1 cellular context compared by ENCODE assay signal in genomic region chr2:226733189-226733858, GRCh38.
TF ChIP-seq lines count a peak whose summit lies in the region.

No MANE protein-coding gene starts in this region.

TF ChIP-seq in HepG2, 621 proteins besides CTCF, POLR2A, EP300 and RAD21 (continued from another document and continues in another):
- TF ChIP-seq, protein P1, sequence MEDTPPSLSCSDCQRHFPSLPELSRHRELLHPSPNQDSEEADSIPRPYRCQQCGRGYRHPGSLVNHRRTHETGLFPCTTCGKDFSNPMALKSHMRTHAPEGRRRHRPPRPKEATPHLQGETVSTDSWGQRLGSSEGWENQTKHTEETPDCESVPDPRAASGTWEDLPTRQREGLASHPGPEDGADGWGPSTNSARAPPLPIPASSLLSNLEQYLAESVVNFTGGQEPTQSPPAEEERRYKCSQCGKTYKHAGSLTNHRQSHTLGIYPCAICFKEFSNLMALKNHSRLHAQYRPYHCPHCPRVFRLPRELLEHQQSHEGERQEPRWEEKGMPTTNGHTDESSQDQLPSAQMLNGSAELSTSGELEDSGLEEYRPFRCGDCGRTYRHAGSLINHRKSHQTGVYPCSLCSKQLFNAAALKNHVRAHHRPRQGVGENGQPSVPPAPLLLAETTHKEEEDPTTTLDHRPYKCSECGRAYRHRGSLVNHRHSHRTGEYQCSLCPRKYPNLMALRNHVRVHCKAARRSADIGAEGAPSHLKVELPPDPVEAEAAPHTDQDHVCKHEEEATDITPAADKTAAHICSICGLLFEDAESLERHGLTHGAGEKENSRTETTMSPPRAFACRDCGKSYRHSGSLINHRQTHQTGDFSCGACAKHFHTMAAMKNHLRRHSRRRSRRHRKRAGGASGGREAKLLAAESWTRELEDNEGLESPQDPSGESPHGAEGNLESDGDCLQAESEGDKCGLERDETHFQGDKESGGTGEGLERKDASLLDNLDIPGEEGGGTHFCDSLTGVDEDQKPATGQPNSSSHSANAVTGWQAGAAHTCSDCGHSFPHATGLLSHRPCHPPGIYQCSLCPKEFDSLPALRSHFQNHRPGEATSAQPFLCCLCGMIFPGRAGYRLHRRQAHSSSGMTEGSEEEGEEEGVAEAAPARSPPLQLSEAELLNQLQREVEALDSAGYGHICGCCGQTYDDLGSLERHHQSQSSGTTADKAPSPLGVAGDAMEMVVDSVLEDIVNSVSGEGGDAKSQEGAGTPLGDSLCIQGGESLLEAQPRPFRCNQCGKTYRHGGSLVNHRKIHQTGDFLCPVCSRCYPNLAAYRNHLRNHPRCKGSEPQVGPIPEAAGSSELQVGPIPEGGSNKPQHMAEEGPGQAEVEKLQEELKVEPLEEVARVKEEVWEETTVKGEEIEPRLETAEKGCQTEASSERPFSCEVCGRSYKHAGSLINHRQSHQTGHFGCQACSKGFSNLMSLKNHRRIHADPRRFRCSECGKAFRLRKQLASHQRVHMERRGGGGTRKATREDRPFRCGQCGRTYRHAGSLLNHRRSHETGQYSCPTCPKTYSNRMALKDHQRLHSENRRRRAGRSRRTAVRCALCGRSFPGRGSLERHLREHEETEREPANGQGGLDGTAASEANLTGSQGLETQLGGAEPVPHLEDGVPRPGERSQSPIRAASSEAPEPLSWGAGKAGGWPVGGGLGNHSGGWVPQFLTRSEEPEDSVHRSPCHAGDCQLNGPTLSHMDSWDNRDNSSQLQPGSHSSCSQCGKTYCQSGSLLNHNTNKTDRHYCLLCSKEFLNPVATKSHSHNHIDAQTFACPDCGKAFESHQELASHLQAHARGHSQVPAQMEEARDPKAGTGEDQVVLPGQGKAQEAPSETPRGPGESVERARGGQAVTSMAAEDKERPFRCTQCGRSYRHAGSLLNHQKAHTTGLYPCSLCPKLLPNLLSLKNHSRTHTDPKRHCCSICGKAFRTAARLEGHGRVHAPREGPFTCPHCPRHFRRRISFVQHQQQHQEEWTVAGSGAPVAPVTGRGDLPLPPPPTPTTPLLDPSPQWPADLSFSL (CRISPR knock-in tag; IDR thresholded peaks at IDR 0.05) = no peak; the same call in 1 of the 2 replicates
- TF ChIP-seq SP1 (IDR thresholded peaks at IDR 0.05) = no peak
- TF ChIP-seq SP1 (CRISPR knock-in tag; IDR thresholded peaks at IDR 0.05) = no peak
- TF ChIP-seq TBX3 (IDR thresholded peaks at IDR 0.05; ENCODE audit: borderline replicate concordance) = peak; percentile 62; the same call in 1 of the 2 replicates
- peak; percentile 94 for TF ChIP-seq HNF4G (IDR thresholded peaks at IDR 0.05; ENCODE audit: borderline replicate concordance, low read depth, low read length)
- peak; percentile 73; the same call in 1 of the 2 replicates for TF ChIP-seq HNF4G (CRISPR knock-in tag; IDR thresholded peaks at IDR 0.05; ENCODE audit: borderline replicate concordance, low read depth)
- TF ChIP-seq, protein P2, sequence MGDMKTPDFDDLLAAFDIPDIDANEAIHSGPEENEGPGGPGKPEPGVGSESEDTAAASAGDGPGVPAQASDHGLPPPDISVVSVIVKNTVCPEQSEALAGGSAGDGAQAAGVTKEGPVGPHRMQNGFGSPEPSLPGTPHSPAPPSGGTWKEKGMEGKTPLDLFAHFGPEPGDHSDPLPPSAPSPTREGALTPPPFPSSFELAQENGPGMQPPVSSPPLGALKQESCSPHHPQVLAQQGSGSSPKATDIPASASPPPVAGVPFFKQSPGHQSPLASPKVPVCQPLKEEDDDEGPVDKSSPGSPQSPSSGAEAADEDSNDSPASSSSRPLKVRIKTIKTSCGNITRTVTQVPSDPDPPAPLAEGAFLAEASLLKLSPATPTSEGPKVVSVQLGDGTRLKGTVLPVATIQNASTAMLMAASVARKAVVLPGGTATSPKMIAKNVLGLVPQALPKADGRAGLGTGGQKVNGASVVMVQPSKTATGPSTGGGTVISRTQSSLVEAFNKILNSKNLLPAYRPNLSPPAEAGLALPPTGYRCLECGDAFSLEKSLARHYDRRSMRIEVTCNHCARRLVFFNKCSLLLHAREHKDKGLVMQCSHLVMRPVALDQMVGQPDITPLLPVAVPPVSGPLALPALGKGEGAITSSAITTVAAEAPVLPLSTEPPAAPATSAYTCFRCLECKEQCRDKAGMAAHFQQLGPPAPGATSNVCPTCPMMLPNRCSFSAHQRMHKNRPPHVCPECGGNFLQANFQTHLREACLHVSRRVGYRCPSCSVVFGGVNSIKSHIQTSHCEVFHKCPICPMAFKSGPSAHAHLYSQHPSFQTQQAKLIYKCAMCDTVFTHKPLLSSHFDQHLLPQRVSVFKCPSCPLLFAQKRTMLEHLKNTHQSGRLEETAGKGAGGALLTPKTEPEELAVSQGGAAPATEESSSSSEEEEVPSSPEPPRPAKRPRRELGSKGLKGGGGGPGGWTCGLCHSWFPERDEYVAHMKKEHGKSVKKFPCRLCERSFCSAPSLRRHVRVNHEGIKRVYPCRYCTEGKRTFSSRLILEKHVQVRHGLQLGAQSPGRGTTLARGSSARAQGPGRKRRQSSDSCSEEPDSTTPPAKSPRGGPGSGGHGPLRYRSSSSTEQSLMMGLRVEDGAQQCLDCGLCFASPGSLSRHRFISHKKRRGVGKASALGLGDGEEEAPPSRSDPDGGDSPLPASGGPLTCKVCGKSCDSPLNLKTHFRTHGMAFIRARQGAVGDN (CRISPR knock-in tag; IDR thresholded peaks at IDR 0.05) = no peak
- TF ChIP-seq MBNL3 (CRISPR knock-in tag; conservative IDR thresholded peaks at IDR 0.05) = 0 out of 2 replicates have a peak, but pooled peaks have one; percentile 16
- TF ChIP-seq PAX8 (CRISPR knock-in tag; IDR thresholded peaks at IDR 0.05; ENCODE audit: borderline replicate concordance) = 0 out of 2 replicates have a peak, but pooled peaks have one; percentile 57
- TF ChIP-seq ZNF747 (CRISPR knock-in tag; IDR thresholded peaks at IDR 0.05; ENCODE audit: borderline replicate concordance) = peak; percentile 37; the same call in 1 of the 2 replicates
- peak; percentile 38; the same call in 1 of the 2 replicates for TF ChIP-seq NCOA5 (CRISPR knock-in tag; IDR thresholded peaks at IDR 0.05)
- peak; percentile 99 for TF ChIP-seq NR2F6 (IDR thresholded peaks at IDR 0.05)
- peak; percentile 99 for TF ChIP-seq NR2F6 (CRISPR knock-in tag; IDR thresholded peaks at IDR 0.05)
- peak; percentile 87; the same call in 1 of the 2 replicates for TF ChIP-seq ZFP82 (CRISPR knock-in tag; IDR thresholded peaks at IDR 0.05; ENCODE audit: borderline replicate concordance)
- TF ChIP-seq SRSF1 (optimal IDR thresholded peaks at IDR 0.05; ENCODE audit: low read depth, low read length) = no peak
- 0 out of 2 replicates have a peak, but pooled peaks have one; percentile 17 for TF ChIP-seq ZNF761 (CRISPR knock-in tag; conservative IDR thresholded peaks at IDR 0.05)
- no peak for TF ChIP-seq TMF1 (CRISPR knock-in tag; IDR thresholded peaks at IDR 0.05; ENCODE audit: low read depth)
- no peak for TF ChIP-seq ADNP (CRISPR knock-in tag; IDR thresholded peaks at IDR 0.05)
- TF ChIP-seq, protein P3, sequence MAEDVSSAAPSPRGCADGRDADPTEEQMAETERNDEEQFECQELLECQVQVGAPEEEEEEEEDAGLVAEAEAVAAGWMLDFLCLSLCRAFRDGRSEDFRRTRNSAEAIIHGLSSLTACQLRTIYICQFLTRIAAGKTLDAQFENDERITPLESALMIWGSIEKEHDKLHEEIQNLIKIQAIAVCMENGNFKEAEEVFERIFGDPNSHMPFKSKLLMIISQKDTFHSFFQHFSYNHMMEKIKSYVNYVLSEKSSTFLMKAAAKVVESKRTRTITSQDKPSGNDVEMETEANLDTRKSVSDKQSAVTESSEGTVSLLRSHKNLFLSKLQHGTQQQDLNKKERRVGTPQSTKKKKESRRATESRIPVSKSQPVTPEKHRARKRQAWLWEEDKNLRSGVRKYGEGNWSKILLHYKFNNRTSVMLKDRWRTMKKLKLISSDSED (CRISPR knock-in tag; IDR thresholded peaks at IDR 0.05) = no peak
- peak; percentile 81 for TF ChIP-seq TBX2 (CRISPR knock-in tag; IDR thresholded peaks at IDR 0.05; ENCODE audit: borderline replicate concordance)
- TF ChIP-seq ATAD3A (CRISPR knock-in tag; IDR thresholded peaks at IDR 0.05) = no peak
- peak; percentile 92 for TF ChIP-seq HNRNPUL1 (IDR thresholded peaks at IDR 0.05; ENCODE audit: low read depth, low read length)
- TF ChIP-seq MED1 (CRISPR knock-in tag; IDR thresholded peaks at IDR 0.05) = peak; percentile 96
- TF ChIP-seq, protein P4, sequence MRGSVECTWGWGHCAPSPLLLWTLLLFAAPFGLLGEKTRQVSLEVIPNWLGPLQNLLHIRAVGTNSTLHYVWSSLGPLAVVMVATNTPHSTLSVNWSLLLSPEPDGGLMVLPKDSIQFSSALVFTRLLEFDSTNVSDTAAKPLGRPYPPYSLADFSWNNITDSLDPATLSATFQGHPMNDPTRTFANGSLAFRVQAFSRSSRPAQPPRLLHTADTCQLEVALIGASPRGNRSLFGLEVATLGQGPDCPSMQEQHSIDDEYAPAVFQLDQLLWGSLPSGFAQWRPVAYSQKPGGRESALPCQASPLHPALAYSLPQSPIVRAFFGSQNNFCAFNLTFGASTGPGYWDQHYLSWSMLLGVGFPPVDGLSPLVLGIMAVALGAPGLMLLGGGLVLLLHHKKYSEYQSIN (CRISPR knock-in tag; IDR thresholded peaks at IDR 0.05; ENCODE audit: borderline replicate concordance) = no peak
- no peak for TF ChIP-seq SATB2 (CRISPR knock-in tag; IDR thresholded peaks at IDR 0.05)
- no peak for TF ChIP-seq ZNF607 (CRISPR knock-in tag; IDR thresholded peaks at IDR 0.05; ENCODE audit: borderline replicate concordance)
- no peak for TF ChIP-seq AKAP8 (CRISPR knock-in tag; IDR thresholded peaks at IDR 0.05)
- no peak for TF ChIP-seq SPEN (CRISPR knock-in tag; IDR thresholded peaks at IDR 0.05; ENCODE audit: low read depth)
- no peak for TF ChIP-seq ZNF260 (CRISPR knock-in tag; IDR thresholded peaks at IDR 0.05; ENCODE audit: borderline replicate concordance, low read depth)
- no peak for TF ChIP-seq ZSCAN22 (CRISPR knock-in tag; IDR thresholded peaks at IDR 0.05)
- no peak for TF ChIP-seq ZNF207 (IDR thresholded peaks at IDR 0.05; ENCODE audit: borderline replicate concordance)
- no peak for TF ChIP-seq ZIK1 (CRISPR knock-in tag; IDR thresholded peaks at IDR 0.05; ENCODE audit: borderline replicate concordance, low read depth)
- no peak for TF ChIP-seq ZNF543 (CRISPR knock-in tag; IDR thresholded peaks at IDR 0.05)
- TF ChIP-seq PRDM10 (CRISPR knock-in tag; IDR thresholded peaks at IDR 0.05; ENCODE audit: low read depth) = 0 out of 2 replicates have a peak, but pooled peaks have one; percentile 21
- no peak for TF ChIP-seq FLYWCH1 (CRISPR knock-in tag; IDR thresholded peaks at IDR 0.05)
- TF ChIP-seq, protein P5, sequence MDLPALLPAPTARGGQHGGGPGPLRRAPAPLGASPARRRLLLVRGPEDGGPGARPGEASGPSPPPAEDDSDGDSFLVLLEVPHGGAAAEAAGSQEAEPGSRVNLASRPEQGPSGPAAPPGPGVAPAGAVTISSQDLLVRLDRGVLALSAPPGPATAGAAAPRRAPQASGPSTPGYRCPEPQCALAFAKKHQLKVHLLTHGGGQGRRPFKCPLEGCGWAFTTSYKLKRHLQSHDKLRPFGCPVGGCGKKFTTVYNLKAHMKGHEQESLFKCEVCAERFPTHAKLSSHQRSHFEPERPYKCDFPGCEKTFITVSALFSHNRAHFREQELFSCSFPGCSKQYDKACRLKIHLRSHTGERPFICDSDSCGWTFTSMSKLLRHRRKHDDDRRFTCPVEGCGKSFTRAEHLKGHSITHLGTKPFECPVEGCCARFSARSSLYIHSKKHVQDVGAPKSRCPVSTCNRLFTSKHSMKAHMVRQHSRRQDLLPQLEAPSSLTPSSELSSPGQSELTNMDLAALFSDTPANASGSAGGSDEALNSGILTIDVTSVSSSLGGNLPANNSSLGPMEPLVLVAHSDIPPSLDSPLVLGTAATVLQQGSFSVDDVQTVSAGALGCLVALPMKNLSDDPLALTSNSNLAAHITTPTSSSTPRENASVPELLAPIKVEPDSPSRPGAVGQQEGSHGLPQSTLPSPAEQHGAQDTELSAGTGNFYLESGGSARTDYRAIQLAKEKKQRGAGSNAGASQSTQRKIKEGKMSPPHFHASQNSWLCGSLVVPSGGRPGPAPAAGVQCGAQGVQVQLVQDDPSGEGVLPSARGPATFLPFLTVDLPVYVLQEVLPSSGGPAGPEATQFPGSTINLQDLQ (CRISPR knock-in tag; IDR thresholded peaks at IDR 0.05) = no peak
- peak; percentile 95 for TF ChIP-seq BCL6 (CRISPR knock-in tag; IDR thresholded peaks at IDR 0.05)
- no peak for TF ChIP-seq PBX2 (CRISPR knock-in tag; IDR thresholded peaks at IDR 0.05)
- TF ChIP-seq, protein P6, sequence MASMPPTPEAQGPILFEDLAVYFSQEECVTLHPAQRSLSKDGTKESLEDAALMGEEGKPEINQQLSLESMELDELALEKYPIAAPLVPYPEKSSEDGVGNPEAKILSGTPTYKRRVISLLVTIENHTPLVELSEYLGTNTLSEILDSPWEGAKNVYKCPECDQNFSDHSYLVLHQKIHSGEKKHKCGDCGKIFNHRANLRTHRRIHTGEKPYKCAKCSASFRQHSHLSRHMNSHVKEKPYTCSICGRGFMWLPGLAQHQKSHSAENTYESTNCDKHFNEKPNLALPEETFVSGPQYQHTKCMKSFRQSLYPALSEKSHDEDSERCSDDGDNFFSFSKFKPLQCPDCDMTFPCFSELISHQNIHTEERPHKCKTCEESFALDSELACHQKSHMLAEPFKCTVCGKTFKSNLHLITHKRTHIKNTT (CRISPR knock-in tag; IDR thresholded peaks at IDR 0.05) = no peak
- no peak for TF ChIP-seq ZNF251 (CRISPR knock-in tag; IDR thresholded peaks at IDR 0.05)
- TF ChIP-seq TBL1XR1 (IDR thresholded peaks at IDR 0.05; ENCODE audit: borderline replicate concordance, low read length, partially characterized antibody) = no peak
